In genomic region chr2:128782411-128783192, GRCh38 we compare ENCODE assay signal across 14 cellular contexts.
"Had no signal": no experiment of that assay in that cellular context is flagged by ENCODE, and none has a peak within 500 bp of the region (broad histone marks: within the 10 kb centered on the region; RNA-seq: fewer than 3 reads in every experiment).

No MANE protein-coding gene starts in this region.

- H3K27me3 Mint-ChIP-seq: activated naive CD8-positive, alpha-beta T cell treated with anti-CD3 and anti-CD28 coated beads, Interleukin-2, amount 50 U/mL, for 24 hours had no signal

- H3K9me3 ChIP-seq: ascending aorta, gastrocnemius medialis, heart right ventricle, lower lobe of right lung, ovary had no signal

- H3K4me3 ChIP-seq: ascending aorta, cardiac muscle cell, gastrocnemius medialis, heart right ventricle, lower lobe of right lung, ovary had no signal

- H3K4me1 ChIP-seq: ascending aorta, gastrocnemius medialis, heart right ventricle, lower lobe of right lung had no signal

- H3K4me1 Mint-ChIP-seq: activated naive CD8-positive, alpha-beta T cell treated with anti-CD3 and anti-CD28 coated beads, Interleukin-2, amount 50 U/mL, for 24 hours had no signal

- DNase-seq: activated CD4-positive, alpha-beta T cell treated with anti-CD3 and anti-CD28 coated beads for 1 hour; activated naive CD8-positive, alpha-beta T cell treated with anti-CD3 and anti-CD28 coated beads, Interleukin-2, amount 50 U/mL, for 24 hours; activated T-cell treated with anti-CD3 and anti-CD28 coated beads, Interleukin-2, amount 50 U/mL, for 4 hours; effector memory CD4-positive, alpha-beta T cell; gastrocnemius medialis; heart right ventricle; kidney; lower lobe of right lung; stimulated activated CD4-positive, alpha-beta T cell treated with anti-CD3 and anti-CD28 coated beads, Interleukin-4, amount 100 ng/mL, for 4 hours; T-helper 9 cell had no signal

- H3K36me3 ChIP-seq: ascending aorta, cardiac muscle cell, gastrocnemius medialis, heart right ventricle, lower lobe of right lung, ovary had no signal

- H3K9me3 Mint-ChIP-seq: activated naive CD8-positive, alpha-beta T cell treated with anti-CD3 and anti-CD28 coated beads, Interleukin-2, amount 50 U/mL, for 24 hours; activated T-cell treated with anti-CD3 and anti-CD28 coated beads, Interleukin-2, amount 50 U/mL, for 4 hours; natural killer cell treated with Interleukin-12 subunit alpha and Interleukin-12 subunit beta and Interleukin-15 and Interleukin-18, amount 100 ng/mL, for 72 hours had no signal

- H3K4me3 Mint-ChIP-seq: activated naive CD8-positive, alpha-beta T cell treated with anti-CD3 and anti-CD28 coated beads, Interleukin-2, amount 50 U/mL, for 24 hours; activated T-cell treated with anti-CD3 and anti-CD28 coated beads, Interleukin-2, amount 50 U/mL, for 4 hours; natural killer cell treated with Interleukin-12 subunit alpha and Interleukin-12 subunit beta and Interleukin-15 and Interleukin-18, amount 100 ng/mL, for 72 hours had no signal

- ATAC-seq: activated naive CD8-positive, alpha-beta T cell treated with anti-CD3 and anti-CD28 coated beads, Interleukin-2, amount 50 U/mL, for 24 hours; activated T-cell treated with anti-CD3 and anti-CD28 coated beads, Interleukin-2, amount 50 U/mL, for 4 hours; gastrocnemius medialis; heart right ventricle; lower lobe of right lung had no signal

- H3K27ac Mint-ChIP-seq: activated naive CD8-positive, alpha-beta T cell treated with anti-CD3 and anti-CD28 coated beads, Interleukin-2, amount 50 U/mL, for 24 hours had no signal

- H3K36me3 Mint-ChIP-seq: natural killer cell treated with Interleukin-12 subunit alpha and Interleukin-12 subunit beta and Interleukin-15 and Interleukin-18, amount 100 ng/mL, for 72 hours had no signal

- H3K27ac ChIP-seq: ascending aorta, cardiac muscle cell, gastrocnemius medialis, heart right ventricle, lower lobe of right lung, ovary had no signal

- H3K27me3 ChIP-seq: ascending aorta, cardiac muscle cell, gastrocnemius medialis, ovary had no signal
